1 cellular context compared by ENCODE assay signal in the genomic region with DNA sequence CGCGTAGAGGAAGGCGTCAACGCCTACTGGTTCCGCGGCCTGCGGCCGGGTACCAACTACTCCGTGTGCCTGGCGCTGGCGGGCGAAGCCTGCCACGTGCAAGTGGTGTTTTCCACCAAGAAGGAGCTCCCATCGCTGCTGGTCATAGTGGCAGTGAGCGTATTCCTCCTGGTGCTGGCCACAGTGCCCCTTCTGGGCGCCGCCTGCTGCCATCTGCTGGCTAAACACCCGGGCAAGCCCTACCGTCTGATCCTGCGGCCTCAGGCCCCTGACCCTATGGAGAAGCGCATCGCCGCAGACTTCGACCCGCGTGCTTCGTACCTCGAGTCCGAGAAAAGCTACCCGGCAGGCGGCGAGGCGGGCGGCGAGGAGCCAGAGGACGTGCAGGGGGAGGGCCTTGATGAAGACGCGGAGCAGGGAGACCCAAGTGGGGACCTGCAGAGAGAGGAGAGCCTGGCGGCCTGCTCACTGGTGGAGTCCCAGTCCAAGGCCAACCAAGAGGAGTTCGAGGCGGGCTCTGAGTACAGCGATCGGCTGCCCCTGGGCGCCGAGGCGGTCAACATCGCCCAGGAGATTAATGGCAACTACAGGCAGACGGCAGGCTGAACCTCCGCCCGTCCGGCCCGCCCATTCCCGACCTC.
A peak's percentile ranks its signal among the peaks of the same experiment; 100 is the strongest.
TF ChIP-seq lines count a peak whose summit lies in the region.

No MANE protein-coding gene starts in this region.

TF ChIP-seq in WTC11, 78 proteins besides CTCF, POLR2A, EP300 and RAD21 (continued from another document and continues in another):
- TF ChIP-seq AFF4 (CRISPR knock-in tag; IDR thresholded peaks at IDR 0.05; ENCODE audit: borderline replicate concordance) (peak; percentile 80; the same call in 1 of the 2 replicates), ARID4B (CRISPR knock-in tag; IDR thresholded peaks at IDR 0.05; ENCODE audit: borderline replicate concordance) (no peak; the same call in 1 of the 2 replicates), ZSCAN18 (CRISPR knock-in tag; IDR thresholded peaks at IDR 0.05) (no peak), RELA (CRISPR knock-in tag; IDR thresholded peaks at IDR 0.05; ENCODE audit: borderline replicate concordance) (no peak), ZBTB21 (CRISPR knock-in tag; IDR thresholded peaks at IDR 0.05; ENCODE audit: borderline replicate concordance) (peak; percentile 55; the same call in 1 of the 2 replicates), NFYB (CRISPR knock-in tag; conservative IDR thresholded peaks at IDR 0.05; ENCODE audit: low read depth) (0 out of 2 replicates have a peak, but pooled peaks have one; percentile 8), FOXK1 (CRISPR knock-in tag; IDR thresholded peaks at IDR 0.05) (peak; percentile 62; the same call in 1 of the 2 replicates), JUN (CRISPR knock-in tag; IDR thresholded peaks at IDR 0.05) (peak; percentile 52; the same call in 1 of the 2 replicates), ELF4 (CRISPR knock-in tag; IDR thresholded peaks at IDR 0.05; ENCODE audit: low read depth) (peak; percentile 23; the same call in 1 of the 2 replicates), E2F1 (CRISPR knock-in tag; IDR thresholded peaks at IDR 0.05) (no peak), TEAD4 (CRISPR knock-in tag; IDR thresholded peaks at IDR 0.05) (peak; percentile 42; the same call in 1 of the 2 replicates), GTF2I (CRISPR knock-in tag; conservative IDR thresholded peaks at IDR 0.05) (no peak), NR2C2 (CRISPR knock-in tag; IDR thresholded peaks at IDR 0.05) (no peak), NFE2L1 (CRISPR knock-in tag; IDR thresholded peaks at IDR 0.05) (peak; percentile 61), PRRX2 (CRISPR knock-in tag; IDR thresholded peaks at IDR 0.05) (no peak)
- TF ChIP-seq, protein P1, sequence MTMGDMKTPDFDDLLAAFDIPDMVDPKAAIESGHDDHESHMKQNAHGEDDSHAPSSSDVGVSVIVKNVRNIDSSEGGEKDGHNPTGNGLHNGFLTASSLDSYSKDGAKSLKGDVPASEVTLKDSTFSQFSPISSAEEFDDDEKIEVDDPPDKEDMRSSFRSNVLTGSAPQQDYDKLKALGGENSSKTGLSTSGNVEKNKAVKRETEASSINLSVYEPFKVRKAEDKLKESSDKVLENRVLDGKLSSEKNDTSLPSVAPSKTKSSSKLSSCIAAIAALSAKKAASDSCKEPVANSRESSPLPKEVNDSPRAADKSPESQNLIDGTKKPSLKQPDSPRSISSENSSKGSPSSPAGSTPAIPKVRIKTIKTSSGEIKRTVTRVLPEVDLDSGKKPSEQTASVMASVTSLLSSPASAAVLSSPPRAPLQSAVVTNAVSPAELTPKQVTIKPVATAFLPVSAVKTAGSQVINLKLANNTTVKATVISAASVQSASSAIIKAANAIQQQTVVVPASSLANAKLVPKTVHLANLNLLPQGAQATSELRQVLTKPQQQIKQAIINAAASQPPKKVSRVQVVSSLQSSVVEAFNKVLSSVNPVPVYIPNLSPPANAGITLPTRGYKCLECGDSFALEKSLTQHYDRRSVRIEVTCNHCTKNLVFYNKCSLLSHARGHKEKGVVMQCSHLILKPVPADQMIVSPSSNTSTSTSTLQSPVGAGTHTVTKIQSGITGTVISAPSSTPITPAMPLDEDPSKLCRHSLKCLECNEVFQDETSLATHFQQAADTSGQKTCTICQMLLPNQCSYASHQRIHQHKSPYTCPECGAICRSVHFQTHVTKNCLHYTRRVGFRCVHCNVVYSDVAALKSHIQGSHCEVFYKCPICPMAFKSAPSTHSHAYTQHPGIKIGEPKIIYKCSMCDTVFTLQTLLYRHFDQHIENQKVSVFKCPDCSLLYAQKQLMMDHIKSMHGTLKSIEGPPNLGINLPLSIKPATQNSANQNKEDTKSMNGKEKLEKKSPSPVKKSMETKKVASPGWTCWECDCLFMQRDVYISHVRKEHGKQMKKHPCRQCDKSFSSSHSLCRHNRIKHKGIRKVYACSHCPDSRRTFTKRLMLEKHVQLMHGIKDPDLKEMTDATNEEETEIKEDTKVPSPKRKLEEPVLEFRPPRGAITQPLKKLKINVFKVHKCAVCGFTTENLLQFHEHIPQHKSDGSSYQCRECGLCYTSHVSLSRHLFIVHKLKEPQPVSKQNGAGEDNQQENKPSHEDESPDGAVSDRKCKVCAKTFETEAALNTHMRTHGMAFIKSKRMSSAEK (CRISPR knock-in tag; IDR thresholded peaks at IDR 0.05; ENCODE audit: borderline replicate concordance), result no peak
- TF ChIP-seq, protein P2, sequence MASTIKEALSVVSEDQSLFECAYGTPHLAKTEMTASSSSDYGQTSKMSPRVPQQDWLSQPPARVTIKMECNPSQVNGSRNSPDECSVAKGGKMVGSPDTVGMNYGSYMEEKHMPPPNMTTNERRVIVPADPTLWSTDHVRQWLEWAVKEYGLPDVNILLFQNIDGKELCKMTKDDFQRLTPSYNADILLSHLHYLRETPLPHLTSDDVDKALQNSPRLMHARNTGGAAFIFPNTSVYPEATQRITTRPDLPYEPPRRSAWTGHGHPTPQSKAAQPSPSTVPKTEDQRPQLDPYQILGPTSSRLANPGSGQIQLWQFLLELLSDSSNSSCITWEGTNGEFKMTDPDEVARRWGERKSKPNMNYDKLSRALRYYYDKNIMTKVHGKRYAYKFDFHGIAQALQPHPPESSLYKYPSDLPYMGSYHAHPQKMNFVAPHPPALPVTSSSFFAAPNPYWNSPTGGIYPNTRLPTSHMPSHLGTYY (CRISPR knock-in tag; IDR thresholded peaks at IDR 0.05), result no peak
- TF ChIP-seq, protein P3, sequence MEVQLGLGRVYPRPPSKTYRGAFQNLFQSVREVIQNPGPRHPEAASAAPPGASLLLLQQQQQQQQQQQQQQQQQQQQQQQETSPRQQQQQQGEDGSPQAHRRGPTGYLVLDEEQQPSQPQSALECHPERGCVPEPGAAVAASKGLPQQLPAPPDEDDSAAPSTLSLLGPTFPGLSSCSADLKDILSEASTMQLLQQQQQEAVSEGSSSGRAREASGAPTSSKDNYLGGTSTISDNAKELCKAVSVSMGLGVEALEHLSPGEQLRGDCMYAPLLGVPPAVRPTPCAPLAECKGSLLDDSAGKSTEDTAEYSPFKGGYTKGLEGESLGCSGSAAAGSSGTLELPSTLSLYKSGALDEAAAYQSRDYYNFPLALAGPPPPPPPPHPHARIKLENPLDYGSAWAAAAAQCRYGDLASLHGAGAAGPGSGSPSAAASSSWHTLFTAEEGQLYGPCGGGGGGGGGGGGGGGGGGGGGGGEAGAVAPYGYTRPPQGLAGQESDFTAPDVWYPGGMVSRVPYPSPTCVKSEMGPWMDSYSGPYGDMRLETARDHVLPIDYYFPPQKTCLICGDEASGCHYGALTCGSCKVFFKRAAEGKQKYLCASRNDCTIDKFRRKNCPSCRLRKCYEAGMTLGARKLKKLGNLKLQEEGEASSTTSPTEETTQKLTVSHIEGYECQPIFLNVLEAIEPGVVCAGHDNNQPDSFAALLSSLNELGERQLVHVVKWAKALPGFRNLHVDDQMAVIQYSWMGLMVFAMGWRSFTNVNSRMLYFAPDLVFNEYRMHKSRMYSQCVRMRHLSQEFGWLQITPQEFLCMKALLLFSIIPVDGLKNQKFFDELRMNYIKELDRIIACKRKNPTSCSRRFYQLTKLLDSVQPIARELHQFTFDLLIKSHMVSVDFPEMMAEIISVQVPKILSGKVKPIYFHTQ (CRISPR knock-in tag; IDR thresholded peaks at IDR 0.05), result no peak
- TF ChIP-seq, protein P4, sequence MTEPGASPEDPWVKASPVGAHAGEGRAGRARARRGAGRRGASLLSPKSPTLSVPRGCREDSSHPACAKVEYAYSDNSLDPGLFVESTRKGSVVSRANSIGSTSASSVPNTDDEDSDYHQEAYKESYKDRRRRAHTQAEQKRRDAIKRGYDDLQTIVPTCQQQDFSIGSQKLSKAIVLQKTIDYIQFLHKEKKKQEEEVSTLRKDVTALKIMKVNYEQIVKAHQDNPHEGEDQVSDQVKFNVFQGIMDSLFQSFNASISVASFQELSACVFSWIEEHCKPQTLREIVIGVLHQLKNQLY (CRISPR knock-in tag; IDR thresholded peaks at IDR 0.05), result no peak
- TF ChIP-seq, protein P5, sequence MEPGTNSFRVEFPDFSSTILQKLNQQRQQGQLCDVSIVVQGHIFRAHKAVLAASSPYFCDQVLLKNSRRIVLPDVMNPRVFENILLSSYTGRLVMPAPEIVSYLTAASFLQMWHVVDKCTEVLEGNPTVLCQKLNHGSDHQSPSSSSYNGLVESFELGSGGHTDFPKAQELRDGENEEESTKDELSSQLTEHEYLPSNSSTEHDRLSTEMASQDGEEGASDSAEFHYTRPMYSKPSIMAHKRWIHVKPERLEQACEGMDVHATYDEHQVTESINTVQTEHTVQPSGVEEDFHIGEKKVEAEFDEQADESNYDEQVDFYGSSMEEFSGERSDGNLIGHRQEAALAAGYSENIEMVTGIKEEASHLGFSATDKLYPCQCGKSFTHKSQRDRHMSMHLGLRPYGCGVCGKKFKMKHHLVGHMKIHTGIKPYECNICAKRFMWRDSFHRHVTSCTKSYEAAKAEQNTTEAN (CRISPR knock-in tag; IDR thresholded peaks at IDR 0.05), result peak; percentile 68; the same call in 1 of the 2 replicates
- TF ChIP-seq, protein P6, sequence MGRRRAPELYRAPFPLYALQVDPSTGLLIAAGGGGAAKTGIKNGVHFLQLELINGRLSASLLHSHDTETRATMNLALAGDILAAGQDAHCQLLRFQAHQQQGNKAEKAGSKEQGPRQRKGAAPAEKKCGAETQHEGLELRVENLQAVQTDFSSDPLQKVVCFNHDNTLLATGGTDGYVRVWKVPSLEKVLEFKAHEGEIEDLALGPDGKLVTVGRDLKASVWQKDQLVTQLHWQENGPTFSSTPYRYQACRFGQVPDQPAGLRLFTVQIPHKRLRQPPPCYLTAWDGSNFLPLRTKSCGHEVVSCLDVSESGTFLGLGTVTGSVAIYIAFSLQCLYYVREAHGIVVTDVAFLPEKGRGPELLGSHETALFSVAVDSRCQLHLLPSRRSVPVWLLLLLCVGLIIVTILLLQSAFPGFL (CRISPR knock-in tag; IDR thresholded peaks at IDR 0.05; ENCODE audit: borderline replicate concordance), result no peak
